15 cellular contexts compared by ENCODE assay signal in genomic region chr1:93640656-93641440, GRCh38.
"Had no signal": no experiment of that assay in that cellular context is flagged by ENCODE, and none has a peak within 500 bp of the region (broad histone marks: within the 10 kb centered on the region; RNA-seq: fewer than 3 reads in every experiment).

No MANE protein-coding gene starts in this region.

- H2AFZ ChIP-seq: neural progenitor cell had no signal

- H3K9me3 Mint-ChIP-seq: activated CD4-positive, alpha-beta T cell treated with anti-CD3 and anti-CD28 coated beads, Interleukin-2, amount 10 ng/mL, durations not matched to agents 7 days and 5 days; activated naive CD4-positive, alpha-beta T cell treated with anti-CD3 and anti-CD28 coated beads, Interleukin-2, amount 10 ng/mL, durations not matched to agents 7 days and 5 days; stimulated activated effector memory CD8-positive, alpha-beta T cell treated with anti-CD3 and anti-CD28 coated beads, Interleukin-12 subunit alpha, Interleukin-12 subunit beta, amount 100 ng/mL, for 72 hours; T-cell had no signal

- H3K27me3 Mint-ChIP-seq: activated CD4-positive, alpha-beta T cell treated with anti-CD3 and anti-CD28 coated beads, Interleukin-2, amount 10 ng/mL, durations not matched to agents 7 days and 5 days; activated naive CD4-positive, alpha-beta T cell treated with anti-CD3 and anti-CD28 coated beads, Interleukin-2, amount 10 ng/mL, durations not matched to agents 7 days and 5 days; T-cell had no signal

- H3K9me3 ChIP-seq: testis had no signal

- H3K27ac ChIP-seq: foreskin keratinocyte, neural progenitor cell, testis had no signal

- H3K27me3 ChIP-seq: foreskin keratinocyte, neural progenitor cell, testis had no signal

- DNase-seq: activated CD4-positive, alpha-beta T cell treated with anti-CD3 and anti-CD28 coated beads, Interleukin-2, amount 10 ng/mL, durations not matched to agents 7 days and 5 days; activated CD4-positive, CD25-positive, alpha-beta regulatory T cell; activated CD8-positive, alpha-beta memory T cell treated with anti-CD3 and anti-CD28 coated beads, Interleukin-2, amount 50 U/mL, for 4 hours; activated effector memory CD4-positive, alpha-beta T cell treated with Interleukin-2 at 50 U/mL for 16 hours; activated naive CD4-positive, alpha-beta T cell treated with anti-CD3 and anti-CD28 coated beads, Interleukin-2, amount 10 ng/mL, durations not matched to agents 7 days and 5 days; activated T-cell treated with anti-CD3 and anti-CD28 coated beads, Interleukin-2, amount 50 U/mL, for 48 hours; foreskin keratinocyte; hypothalamus; stimulated activated CD4-positive, alpha-beta T cell treated with anti-CD3 and anti-CD28 coated beads, Interleukin-4, amount 100 ng/mL, for 24 hours; T-cell; testis had no signal

- FAIRE-seq: astrocyte had no signal

- H3K27ac Mint-ChIP-seq: activated CD4-positive, alpha-beta T cell treated with anti-CD3 and anti-CD28 coated beads, Interleukin-2, amount 10 ng/mL, durations not matched to agents 7 days and 5 days; activated naive CD4-positive, alpha-beta T cell treated with anti-CD3 and anti-CD28 coated beads, Interleukin-2, amount 10 ng/mL, durations not matched to agents 7 days and 5 days; neural progenitor cell; stimulated activated effector memory CD8-positive, alpha-beta T cell treated with anti-CD3 and anti-CD28 coated beads, Interleukin-12 subunit alpha, Interleukin-12 subunit beta, amount 100 ng/mL, for 72 hours; T-cell had no signal

- H3K36me3 Mint-ChIP-seq: activated naive CD4-positive, alpha-beta T cell treated with anti-CD3 and anti-CD28 coated beads, Interleukin-2, amount 10 ng/mL, durations not matched to agents 7 days and 5 days; stimulated activated effector memory CD8-positive, alpha-beta T cell treated with anti-CD3 and anti-CD28 coated beads, Interleukin-12 subunit alpha, Interleukin-12 subunit beta, amount 100 ng/mL, for 72 hours; T-cell had no signal

- H3K36me3 ChIP-seq: neural progenitor cell had no signal

- H3K9ac ChIP-seq: neural progenitor cell had no signal

- H3K4me2 ChIP-seq: neural progenitor cell had no signal

- H3K4me3 Mint-ChIP-seq: activated CD4-positive, alpha-beta T cell treated with anti-CD3 and anti-CD28 coated beads, Interleukin-2, amount 10 ng/mL, durations not matched to agents 7 days and 5 days; activated naive CD4-positive, alpha-beta T cell treated with anti-CD3 and anti-CD28 coated beads, Interleukin-2, amount 10 ng/mL, durations not matched to agents 7 days and 5 days; neural progenitor cell; stimulated activated effector memory CD8-positive, alpha-beta T cell treated with anti-CD3 and anti-CD28 coated beads, Interleukin-12 subunit alpha, Interleukin-12 subunit beta, amount 100 ng/mL, for 72 hours; T-cell had no signal

- ATAC-seq: foreskin keratinocyte; sciatic nerve; stimulated activated effector memory CD8-positive, alpha-beta T cell treated with anti-CD3 and anti-CD28 coated beads, Interleukin-12 subunit alpha, Interleukin-12 subunit beta, amount 100 ng/mL, for 72 hours; T-cell had no signal

- H3K4me1 ChIP-seq: foreskin keratinocyte had no signal

- H3K4me3 ChIP-seq: neural progenitor cell, testis had no signal

- H3K4me1 Mint-ChIP-seq: stimulated activated effector memory CD8-positive, alpha-beta T cell treated with anti-CD3 and anti-CD28 coated beads, Interleukin-12 subunit alpha, Interleukin-12 subunit beta, amount 100 ng/mL, for 72 hours had no signal
